Comparison of ENCODE assay signal across 18 cellular contexts in the genomic region with DNA sequence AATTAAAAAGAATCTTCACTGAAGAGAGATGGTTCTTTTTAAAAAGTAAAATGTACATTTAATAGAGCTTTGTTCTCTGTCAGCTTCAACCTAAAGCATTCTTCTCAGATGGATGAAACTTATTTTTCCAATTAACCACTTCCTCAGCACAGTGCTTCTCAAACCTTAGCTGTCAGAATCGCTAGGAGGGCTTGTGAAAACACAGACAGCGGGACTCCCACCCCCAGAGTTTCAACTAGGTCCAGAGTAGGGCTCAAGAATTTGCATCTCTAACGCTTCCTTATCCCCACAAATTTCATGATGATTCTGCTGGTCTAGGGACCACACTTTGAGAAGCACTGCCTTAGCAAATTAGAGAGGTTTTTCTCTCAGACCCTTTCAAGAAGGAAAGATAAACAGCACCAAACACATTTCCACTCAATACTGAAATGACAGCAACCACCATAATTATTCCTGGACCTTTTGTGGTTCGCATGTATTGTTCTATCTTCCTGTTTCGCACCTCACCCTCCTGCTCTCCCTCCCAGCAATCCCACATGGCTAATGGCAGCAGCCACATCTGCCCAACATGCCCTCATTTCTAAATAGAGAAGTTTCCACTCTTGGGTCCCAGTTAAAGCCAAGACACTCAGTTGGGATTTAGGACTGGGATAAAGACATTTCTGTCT.
DNase-seq lines count a peak whose midpoint lies in the region; ATAC-seq, FAIRE-seq and TF ChIP-seq lines count a peak whose summit lies in the region.
"Had no signal": no experiment of that assay in that cellular context is flagged by ENCODE, and none has a peak within 500 bp of the region (broad histone marks: within the 10 kb centered on the region; RNA-seq: fewer than 3 reads in every experiment).

No MANE protein-coding gene starts in this region.

- H4K20me1 ChIP-seq in keratinocyte (ENCODE audit: control insufficient read depth, extremely low read depth, insufficient read depth, low read length): no peaks in the 10 kb centered on the region

- H3K27me3 ChIP-seq in keratinocyte (ENCODE audit: control insufficient read depth, extremely low read depth, insufficient read depth, low read length): no peaks in the 10 kb centered on the region
- H3K27me3 ChIP-seq in testis: no peaks in the 10 kb centered on the region
- H3K27me3 ChIP-seq in BE2C: no peaks in the 10 kb centered on the region
- H3K27me3 ChIP-seq: esophagus muscularis mucosa, transverse colon had no signal

- 81 to 86% methylated on average over 5 of the region's 5 CpGs for WGBS in testis, 2 donors

- H3K9me3 ChIP-seq in keratinocyte (ENCODE audit: control insufficient read depth, low read depth, low read length) (no peaks in the 10 kb centered on the region), testis (no peaks in the 10 kb centered on the region), BE2C (no peaks in the 10 kb centered on the region)
- H3K9me3 ChIP-seq: esophagus muscularis mucosa, psoas muscle, transverse colon had no signal

- H3K4me1 ChIP-seq in keratinocyte (ENCODE audit: control insufficient read depth, extremely low read depth, insufficient read depth, low read length) (peaks cover 14% of the 10 kb centered on the region), testis (no peaks in the 10 kb centered on the region), BE2C (no peaks in the 10 kb centered on the region)

- DNase-seq in GM18507 (ENCODE audit: extremely low spot score, insufficient read length, low read depth) (no peak), keratinocyte (ENCODE audit: low read depth, low spot score) (no peak), NCI-H526 (lab: John Stamatoyannopoulos, UW) (no peak), testis (no peak), BE2C (no peak)
- no peak for DNase-seq in stimulated activated CD4-positive, alpha-beta T cell treated with anti-CD3 and anti-CD28 coated beads, Interleukin-15, amount 100 ng/mL, for 24 hours
- DNase-seq: activated T-cell treated with anti-CD3 and anti-CD28 coated beads, Interleukin-2, amount 50 U/mL, for 4 hours; AML-193; GOT3; naive thymus-derived CD4-positive, alpha-beta T cell; NCI-H187 treated with DMSO at 0.1 percent for 48 hours; psoas muscle; transverse colon had no signal

- H3K36me3 ChIP-seq in keratinocyte (ENCODE audit: control insufficient read depth in 2 of 2, extremely low read depth in 1 of 2, insufficient read depth in 2 of 2, low read length in 2 of 2): no peaks in the 10 kb centered on the region
- no peaks in the 10 kb centered on the region for H3K36me3 ChIP-seq in testis (ENCODE audit: low read depth, missing control alignments)
- H3K36me3 ChIP-seq in BE2C: peaks cover 4% of the 10 kb centered on the region
- H3K36me3 ChIP-seq: transverse colon had no signal

- no peaks in the 10 kb centered on the region for H3K79me2 ChIP-seq in keratinocyte (ENCODE audit: control insufficient read depth, insufficient read depth, low read length)

- no peaks in the 10 kb centered on the region for H3K9me1 ChIP-seq in keratinocyte (ENCODE audit: control insufficient read depth, extremely low read depth, insufficient read depth, low read length)

- no peak for TF ChIP-seq POLR2A in testis (IDR thresholded peaks at IDR 0.05)

- FAIRE-seq in GM18507 (lab: Jason Lieb, UNC): peak; percentile 72
- peak; percentile 44 for FAIRE-seq in keratinocyte (lab: Jason Lieb, UNC)
- FAIRE-seq: bronchial epithelial cell, G401.6 had no signal

- intact Hi-C loops in testis (cut with DNase I; ENCODE audit: low total_unique reads): no loop called here

- no peak overlapping the region for H3K27ac ChIP-seq in keratinocyte (ENCODE audit: control insufficient read depth, insufficient read depth, low read length)
- H3K27ac ChIP-seq in testis: no peak overlapping the region
- H3K27ac ChIP-seq: esophagus muscularis mucosa, psoas muscle, transverse colon had no signal

- TF ChIP-seq CTCF in keratinocyte (optimal IDR thresholded peaks at IDR 0.05 in 1 of 3, IDR thresholded peaks at IDR 0.05 in 1 of 3, conservative IDR thresholded peaks at IDR 0.05 in 1 of 3; ENCODE audit: extremely low read depth in 1 of 3, insufficient read depth in 2 of 3, low read length in 3 of 3): no peak
- TF ChIP-seq CTCF in testis (IDR thresholded peaks at IDR 0.05): no peak
- TF ChIP-seq CTCF in BE2C (IDR thresholded peaks at IDR 0.05; ENCODE audit: low read depth, low read length): no peak

- dilution Hi-C loops in keratinocyte (cut with MboI; ENCODE audit: extremely low pct_ligation_motif_present, low sequenced_read_pairs): no loop called here

- H2AFZ ChIP-seq in keratinocyte (ENCODE audit: control insufficient read depth, low read length): no peak overlapping the region

- no peak overlapping the region for H3K4me2 ChIP-seq in keratinocyte (ENCODE audit: control insufficient read depth, extremely low read depth, insufficient read depth, low read depth, low read length)

- H3K9ac ChIP-seq in keratinocyte (ENCODE audit: control insufficient read depth, extremely low read depth, insufficient read depth, low read length): no peak overlapping the region

- ATAC-seq in GM21390 (IDR thresholded peaks at IDR 0.05; ENCODE audit: unreplicated experiment): peak; percentile 51
- ATAC-seq in HG03025 (IDR thresholded peaks at IDR 0.05; ENCODE audit: low FRiP score, unreplicated experiment): peak; percentile 64
- ATAC-seq: activated T-cell treated with anti-CD3 and anti-CD28 coated beads, Interleukin-2, amount 50 U/mL, for 4 hours; naive thymus-derived CD4-positive, alpha-beta T cell had no signal

- H3K4me3 ChIP-seq in keratinocyte (ENCODE audit: control insufficient read depth in 2 of 3, extremely low read depth in 1 of 3, insufficient read depth in 2 of 3, low read depth in 1 of 3, low read length in 3 of 3) (no peak overlapping the region), testis (no peak overlapping the region), BE2C (ENCODE audit: low read depth, low read length) (no peak overlapping the region)
- H3K4me3 ChIP-seq: esophagus muscularis mucosa, psoas muscle, transverse colon had no signal
